ENCODE assay signal across 13 cellular contexts in the genomic region with DNA sequence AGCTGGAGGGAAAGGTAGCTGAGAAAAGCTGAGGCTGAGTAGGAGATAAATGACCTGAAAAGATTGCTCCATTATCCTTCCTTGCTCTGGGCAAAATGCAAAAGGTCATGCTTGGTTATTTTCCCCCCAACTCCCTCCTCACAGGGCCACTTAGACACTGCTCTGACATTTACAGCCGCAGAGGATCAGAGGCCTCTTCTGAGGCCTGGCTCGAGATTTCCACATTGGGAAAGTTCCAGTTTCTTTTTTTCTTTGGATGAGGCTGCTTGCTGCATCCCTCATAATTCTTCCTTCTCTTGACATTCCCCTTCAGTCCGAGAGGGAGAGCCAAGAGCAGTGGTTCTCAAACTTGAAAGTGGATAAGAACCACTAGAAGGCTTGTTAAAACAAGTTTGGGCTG.
DNase-seq lines count a peak whose midpoint lies in the region; ATAC-seq and TF ChIP-seq lines count a peak whose summit lies in the region.
"Had no signal": no experiment of that assay in that cellular context is flagged by ENCODE, and none has a peak within 500 bp of the region (broad histone marks: within the 10 kb centered on the region; RNA-seq: fewer than 3 reads in every experiment).

No MANE protein-coding gene starts in this region.

- no CpG with 5 or more reads among the region's 3 CpGs for WGBS in trophoblast cell (ENCODE audit: extremely low coverage, insufficient coverage, insufficient read length)

- H3K79me1 ChIP-seq in trophoblast cell (ENCODE audit: low read length), result peaks cover 6% of the 10 kb centered on the region

- H3K9me3 ChIP-seq in left ventricle myocardium inferior (replicated peaks) (no peaks in the 10 kb centered on the region), trophoblast cell (ENCODE audit: insufficient read depth, low read depth, low read length) (no peaks in the 10 kb centered on the region)

- DNase-seq in GM03348 (ENCODE audit: low spot score) (peak; percentile 40), choroid plexus epithelial cell (ENCODE audit: low read depth) (peak; percentile 20), left ventricle myocardium inferior (no peak), trophoblast cell (peak in 1 of 2 donors; percentile 15), cerebellar cortex (ENCODE audit: low spot score) (no peak), putamen (ENCODE audit: low spot score) (no peak)
- DNase-seq in activated CD8-positive, alpha-beta memory T cell treated with anti-CD3 and anti-CD28 coated beads, Interleukin-2, amount 10 ng/mL, durations not matched to agents 7 days and 5 days, result no peak
- DNase-seq: activated CD4-positive, alpha-beta T cell treated with anti-CD3 and anti-CD28 coated beads, Interleukin-2, amount 50 U/mL, for 1 hour; kidney glomerular epithelial cell; NCI-H345; T-helper 2 cell had no signal

- H3K27ac Mint-ChIP-seq in activated CD8-positive, alpha-beta memory T cell treated with anti-CD3 and anti-CD28 coated beads, Interleukin-2, amount 10 ng/mL, durations not matched to agents 7 days and 5 days, result no peak overlapping the region
- H3K27ac Mint-ChIP-seq: activated T-helper 17 cell treated with anti-CD3 and anti-CD28 coated beads, Interleukin-2, amount 50 U/mL, for 72 hours had no signal

- H3K18ac ChIP-seq in trophoblast cell (ENCODE audit: low read length), result no peak overlapping the region

- H3K36me3 Mint-ChIP-seq in activated CD8-positive, alpha-beta memory T cell treated with anti-CD3 and anti-CD28 coated beads, Interleukin-2, amount 10 ng/mL, durations not matched to agents 7 days and 5 days, result no peaks in the 10 kb centered on the region

- no peak overlapping the region for H3K23ac ChIP-seq in trophoblast cell (ENCODE audit: low read length)

- no peak for ATAC-seq in activated CD8-positive, alpha-beta memory T cell treated with anti-CD3 and anti-CD28 coated beads, Interleukin-2, amount 10 ng/mL, durations not matched to agents 7 days and 5 days
- ATAC-seq in GM19023 (IDR thresholded peaks at IDR 0.05; ENCODE audit: unreplicated experiment), result no peak
- ATAC-seq: activated T-helper 17 cell treated with anti-CD3 and anti-CD28 coated beads, Interleukin-2, amount 50 U/mL, for 72 hours had no signal

- H3K79me2 ChIP-seq in trophoblast cell (ENCODE audit: control insufficient read depth, insufficient read depth, low read length, poor library complexity), result no peaks in the 10 kb centered on the region

- no peak overlapping the region for H2BK12ac ChIP-seq in trophoblast cell (ENCODE audit: low read length)

- CTCF ChIA-PET in activated CD8-positive, alpha-beta memory T cell treated with anti-CD3 and anti-CD28 coated beads, Interleukin-2, amount 10 ng/mL, durations not matched to agents 7 days and 5 days (lab: Charles Lee), result interaction anchor here (0.6 kb wide), 1 partner anchor 442 kb away, joined by 3 read pairs; no protein-coding TSS in a partner anchor

- peaks cover 55% of the 10 kb centered on the region for H3K27me3 Mint-ChIP-seq in activated CD8-positive, alpha-beta memory T cell treated with anti-CD3 and anti-CD28 coated beads, Interleukin-2, amount 10 ng/mL, durations not matched to agents 7 days and 5 days

- no peak overlapping the region for H3K4me2 ChIP-seq in trophoblast cell (ENCODE audit: low read length)

- no peak overlapping the region for H3K4me3 ChIP-seq in choroid plexus epithelial cell (ENCODE audit: low read depth, low read length)
- no peak overlapping the region for H3K4me3 ChIP-seq in left ventricle myocardium inferior
- H3K4me3 ChIP-seq in trophoblast cell (ENCODE audit: low read depth, low read length), result no peak overlapping the region

- peak overlapping the region; percentile 44 for H3K27ac ChIP-seq in left ventricle myocardium inferior (replicated peaks)
- H3K27ac ChIP-seq in trophoblast cell (ENCODE audit: low read depth, low read length), result peak overlapping the region; percentile 40

- peak overlapping the region; percentile 60 for H4K91ac ChIP-seq in trophoblast cell (ENCODE audit: low read depth, low read length)

- H3K14ac ChIP-seq in trophoblast cell (ENCODE audit: low read length), result no peak overlapping the region

- no peak overlapping the region for H3K4ac ChIP-seq in trophoblast cell (ENCODE audit: low read depth, low read length)

- no peak overlapping the region for H2AFZ ChIP-seq in trophoblast cell (ENCODE audit: insufficient read depth, low read length, poor library complexity)

- no peak for TF ChIP-seq CTCF in choroid plexus epithelial cell (conservative IDR thresholded peaks at IDR 0.05; ENCODE audit: low read depth, low read length)
- TF ChIP-seq CTCF in left ventricle myocardium inferior (IDR thresholded peaks at IDR 0.05; ENCODE audit: borderline replicate concordance), result no peak

- H3K9ac ChIP-seq in trophoblast cell (ENCODE audit: low read length), result no peak overlapping the region

- H4K12ac ChIP-seq in trophoblast cell (ENCODE audit: low read depth, low read length), result no peak overlapping the region

- no peak overlapping the region for H3K4me3 Mint-ChIP-seq in activated CD8-positive, alpha-beta memory T cell treated with anti-CD3 and anti-CD28 coated beads, Interleukin-2, amount 10 ng/mL, durations not matched to agents 7 days and 5 days
- H3K4me3 Mint-ChIP-seq: activated T-helper 17 cell treated with anti-CD3 and anti-CD28 coated beads, Interleukin-2, amount 50 U/mL, for 72 hours had no signal

- H3K36me3 ChIP-seq in left ventricle myocardium inferior (no peaks in the 10 kb centered on the region), trophoblast cell (ENCODE audit: control insufficient read depth in 1 of 2, insufficient read depth in 2 of 2, low read length in 2 of 2) (no peaks in the 10 kb centered on the region)

- no peaks in the 10 kb centered on the region for H3K27me3 ChIP-seq in left ventricle myocardium inferior (ENCODE audit: low read depth)
- H3K27me3 ChIP-seq in trophoblast cell (ENCODE audit: insufficient read depth, low read length), result no peaks in the 10 kb centered on the region

- no peak overlapping the region for H2AK5ac ChIP-seq in trophoblast cell (ENCODE audit: low read length)

- no peak overlapping the region for H4K8ac ChIP-seq in trophoblast cell (ENCODE audit: low read depth, low read length)

- intact Hi-C loops in left ventricle myocardium inferior (cut with micrococcal nuclease), result no loop called here

- no peak overlapping the region for H2BK5ac ChIP-seq in trophoblast cell (ENCODE audit: low read depth, low read length, poor library complexity)

- H3K4me1 ChIP-seq in left ventricle myocardium inferior, result peaks cover 14% of the 10 kb centered on the region
- H3K4me1 ChIP-seq in trophoblast cell (ENCODE audit: control insufficient read depth in 1 of 2, insufficient read depth in 2 of 2, low read length in 2 of 2), result peaks cover 6 to 7% of the 10 kb centered on the region in 2 experiments

- no peaks in the 10 kb centered on the region for H3K9me3 Mint-ChIP-seq in activated CD8-positive, alpha-beta memory T cell treated with anti-CD3 and anti-CD28 coated beads, Interleukin-2, amount 10 ng/mL, durations not matched to agents 7 days and 5 days (ENCODE audit: low read depth)
- H3K9me3 Mint-ChIP-seq: activated T-helper 17 cell treated with anti-CD3 and anti-CD28 coated beads, Interleukin-2, amount 50 U/mL, for 72 hours had no signal

- H2BK120ac ChIP-seq in trophoblast cell (ENCODE audit: insufficient read depth, low read length, poor library complexity), result no peak overlapping the region

- peaks cover 3% of the 10 kb centered on the region for H3K4me1 Mint-ChIP-seq in activated CD8-positive, alpha-beta memory T cell treated with anti-CD3 and anti-CD28 coated beads, Interleukin-2, amount 10 ng/mL, durations not matched to agents 7 days and 5 days
- H3K4me1 Mint-ChIP-seq: activated T-helper 17 cell treated with anti-CD3 and anti-CD28 coated beads, Interleukin-2, amount 50 U/mL, for 72 hours had no signal

Comparison
In these comparisons a context has a peak if more than half of its experiments do, and no peak if none do; other contexts are left out.
1. DNase-seq: peak in GM03348 (single experiment) and choroid plexus epithelial cell (single experiment); none in left ventricle myocardium inferior (single experiment), activated CD8-positive, alpha-beta memory T cell treated with anti-CD3 and anti-CD28 coated beads, Interleukin-2, amount 10 ng/mL, durations not matched to agents 7 days and 5 days (single experiment), cerebellar cortex (single experiment) and putamen (single experiment).